8 cellular contexts compared by ENCODE assay signal in genomic region chr9:133119461-133120342, GRCh38. TPM values are rescaled to one million over a fixed set of nuclear protein-coding genes. Genes with fewer than 3 reads are reported as not detected.
A peak's percentile ranks its signal among the peaks of the same experiment; 100 is the strongest.
DNase-seq lines count a peak whose midpoint lies in the region; ATAC-seq, FAIRE-seq and TF ChIP-seq lines count a peak whose summit lies in the region.

No MANE protein-coding gene starts in this region.

- H3K36me3 ChIP-seq in BLaER1 treated with 17β-estradiol and CSF1 and Interleukin-3, amounts not matched to agents 10 nM and 100 nM: peaks cover 0 to 14% (median 4%) of the 10 kb centered on the region in 11 experiments; a peak in 7 of 22 replicates

- H4K20me1 ChIP-seq in BLaER1 treated with 17β-estradiol and CSF1 and Interleukin-3, amounts not matched to agents 10 nM and 100 nM: peaks cover 38 to 97% (median 84%) of the 10 kb centered on the region in 11 experiments; a peak in 21 of 22 replicates

- no peaks in the 10 kb centered on the region for H3K36me3 Mint-ChIP-seq in natural killer cell

- H3K4me1 Mint-ChIP-seq in natural killer cell: peaks cover 47 to 64% of the 10 kb centered on the region in 2 donors

- H3K27ac Mint-ChIP-seq in natural killer cell: peak overlapping the region; percentile 62 to 97

- H3K4me2 ChIP-seq in BLaER1 treated with 17β-estradiol and CSF1 and Interleukin-3, amounts not matched to agents 10 nM and 100 nM: peak overlapping the region; percentile 93 to 100 (median 100)

- TF ChIP-seq CTCF in natural killer cell (IDR thresholded peaks at IDR 0.05): no peak

- H3K9ac ChIP-seq in BLaER1 treated with 17β-estradiol and CSF1 and Interleukin-3, amounts not matched to agents 10 nM and 100 nM: peak overlapping the region; percentile 41 to 89 (median 85); a peak in 20 of 22 replicates

- in situ Hi-C loops in ACHN (cut with HindIII; ENCODE audit: low pct_ligation_motif_present, low pct_unique_long_range_greater_than_20kb, low sequenced_read_pairs): no loop called here

- H3K27ac ChIP-seq in BLaER1 treated with 17β-estradiol and CSF1 and Interleukin-3, amounts not matched to agents 10 nM and 100 nM: peak overlapping the region in 10 of 11 experiments; percentile 18 to 92 (median 33); a peak in 15 of 22 replicates

- peak overlapping the region in 6 of 10 experiments; percentile 22 to 87 (median 66); a peak in 12 of 20 replicates for H3K4me3 ChIP-seq in BLaER1 treated with 17β-estradiol and CSF1 and Interleukin-3, amounts not matched to agents 10 nM and 100 nM

- peaks cover 87 to 98% (median 96%) of the 10 kb centered on the region in 10 experiments for H3K4me1 ChIP-seq in BLaER1 treated with 17β-estradiol and CSF1 and Interleukin-3, amounts not matched to agents 10 nM and 100 nM

- H3K27me3 Mint-ChIP-seq in natural killer cell (ENCODE audit: low read depth in 2 of 2): no peaks in the 10 kb centered on the region

- intact Hi-C loops in natural killer cell (cut with micrococcal nuclease): no loop called here

- DNase-seq in NCI-H1694 (lab: John Stamatoyannopoulos, UW): peak; percentile 37
- peak; percentile 43 for DNase-seq in dermis blood vessel endothelial cell
- no peak for DNase-seq in natural killer cell
- no peak for DNase-seq in NOMO-1 (lab: John Stamatoyannopoulos, UW; ENCODE audit: unreplicated experiment in 2 of 2)
- DNase-seq in GM19239 (ENCODE audit: insufficient read length, low spot score): no peak
- no peak for DNase-seq in ACHN
- no peak for DNase-seq in T-helper 9 cell

- H3K9me3 Mint-ChIP-seq in natural killer cell: no peaks in the 10 kb centered on the region

- ATAC-seq in natural killer cell: no peak

- H3K4me3 Mint-ChIP-seq in natural killer cell: peak overlapping the region; percentile 54

- no peaks in the 10 kb centered on the region for H3K9me3 ChIP-seq in BLaER1 treated with 17β-estradiol and CSF1 and Interleukin-3, amounts not matched to agents 10 nM and 100 nM (replicated peaks in 1 of 11)

- no peaks in the 10 kb centered on the region for H3K27me3 ChIP-seq in BLaER1 treated with 17β-estradiol and CSF1 and Interleukin-3, amounts not matched to agents 10 nM and 100 nM

- FAIRE-seq in GM19239 (lab: Jason Lieb, UNC): no peak

RNA-seq across cellular contexts. Expression of gene RALGDS, which starts 1.3 kb away (rescaled TPM):
- total RNA-seq in dermis blood vessel endothelial cell (68.7 and 68.9 TPM in 2 replicates), natural killer cell (100 to 1,000 TPM; 206 to 250 (median 208) TPM)

RNA-seq across cellular contexts. Expression of gene GBGT1, which starts 44.0 kb away (rescaled TPM):
- 15.7 and 28.0 TPM in 2 replicates for total RNA-seq in dermis blood vessel endothelial cell
- 1 to 10 TPM; 1.4 to 2.2 (median 1.7) TPM for total RNA-seq in natural killer cell

RNA-seq across cellular contexts. Expression of gene CEL, which starts 57.9 kb away (rescaled TPM):
- total RNA-seq in dermis blood vessel endothelial cell (0.14 and 0.17 TPM in 2 replicates), natural killer cell (under 1 TPM; 0.18 to 0.68 (median 0.42) TPM)

Comparison
In these comparisons a context has a peak if more than half of its experiments do, and no peak if none do; other contexts are left out.
1. DNase-seq: peak in NCI-H1694 (single experiment) and dermis blood vessel endothelial cell (single experiment); none in natural killer cell (single experiment), NOMO-1 (0 of 2), GM19239 (single experiment), ACHN (single experiment) and T-helper 9 cell (single experiment).